Comparison of ENCODE assay signal across 13 cellular contexts in the genomic region with DNA sequence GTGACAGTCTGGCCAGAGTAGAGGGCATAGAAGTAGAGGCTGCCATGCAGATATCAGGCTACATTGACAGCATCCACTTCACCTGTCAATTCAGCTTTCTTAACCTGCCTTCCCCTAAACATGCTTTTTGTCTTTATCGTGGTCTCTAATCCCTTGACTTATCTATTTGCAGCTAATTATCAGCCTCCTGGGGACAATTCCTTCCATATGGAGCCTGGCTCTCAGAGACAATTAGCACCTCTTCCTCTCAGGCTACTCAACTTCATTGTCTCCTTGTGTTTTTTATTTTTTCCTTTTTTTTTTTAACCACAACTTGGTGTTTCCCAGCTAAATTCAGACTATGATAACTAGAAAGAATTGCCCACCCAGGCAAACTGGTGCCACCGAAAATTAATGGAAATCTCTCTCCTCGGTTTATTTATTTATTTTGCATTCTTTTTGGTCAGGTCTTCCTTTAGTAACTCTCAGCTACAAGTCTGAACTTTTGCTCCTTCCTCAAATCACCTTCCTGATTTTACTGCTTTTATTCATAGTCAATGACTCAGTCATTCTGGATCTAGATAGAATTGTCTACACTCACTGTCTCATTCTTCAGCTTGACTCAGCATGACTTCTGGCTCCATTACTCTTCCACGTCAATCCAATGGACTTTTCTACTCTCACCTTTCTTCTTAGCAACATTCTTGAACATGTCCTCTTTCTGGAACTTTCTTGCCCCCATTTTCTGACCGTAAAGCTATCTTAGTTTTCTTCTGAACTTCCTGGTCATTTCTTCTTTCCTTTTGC.
DNase-seq lines count a peak whose midpoint lies in the region; TF ChIP-seq lines count a peak whose summit lies in the region.
"Had no signal": no experiment of that assay in that cellular context is flagged by ENCODE, and none has a peak within 500 bp of the region (broad histone marks: within the 10 kb centered on the region; RNA-seq: fewer than 3 reads in every experiment).

No MANE protein-coding gene starts in this region.

- no peaks in the 10 kb centered on the region for H3K27me3 ChIP-seq in GM23248 (replicated peaks; ENCODE audit: insufficient read depth)
- H3K27me3 ChIP-seq in osteoblast (ENCODE audit: insufficient read depth, low read length): no peaks in the 10 kb centered on the region
- H3K27me3 ChIP-seq: cardiac muscle cell, gastrocnemius medialis, left lung, neutrophil had no signal

- in situ Hi-C loops in GM23248 (cut with MboI): no loop called here

- DNase-seq in GM23248 (peak; percentile 91), OCI-M1 (lab: John Stamatoyannopoulos, UW) (peak; percentile 54), choroid plexus epithelial cell (ENCODE audit: low read depth) (peak; percentile 75), osteoblast (ENCODE audit: insufficient read length, low spot score, missing footprints) (peak; percentile 86), cerebellar cortex (ENCODE audit: low spot score) (no peak), occipital lobe (lab: John Stamatoyannopoulos, UW) (no peak), ecto neural progenitor cell (ENCODE audit: low spot score) (no peak)
- DNase-seq: gastrocnemius medialis, left lung, Right ventricle myocardium superior had no signal

- TF ChIP-seq CTCF in choroid plexus epithelial cell (conservative IDR thresholded peaks at IDR 0.05; ENCODE audit: low read depth, low read length) (no peak), osteoblast (IDR thresholded peaks at IDR 0.05; ENCODE audit: extremely low read depth, low read depth, low read length) (no peak)

- peaks cover 41% of the 10 kb centered on the region for H3F3A ChIP-seq in GM23248 (ENCODE audit: insufficient read depth)

- peak overlapping the region; percentile 45; the same call in 1 of the 2 replicates for H2AFZ ChIP-seq in GM23248
- no peak overlapping the region for H2AFZ ChIP-seq in osteoblast (ENCODE audit: low read length)

- H3K4me2 ChIP-seq in GM23248 (ENCODE audit: unreplicated experiment): peak overlapping the region; percentile 26
- H3K4me2 ChIP-seq in osteoblast (ENCODE audit: insufficient read depth, low read length): peak overlapping the region; percentile 2

- H3K9me2 ChIP-seq in GM23248 (ENCODE audit: insufficient read depth): no peaks in the 10 kb centered on the region; the same call in 1 of the 2 replicates

- peak overlapping the region; percentile 87 for H3K27ac ChIP-seq in GM23248
- H3K27ac ChIP-seq in osteoblast (ENCODE audit: low read depth, low read length): peak overlapping the region; percentile 68
- H3K27ac ChIP-seq: cardiac muscle cell, gastrocnemius medialis, left lung, neutrophil had no signal

- H3K4me1 ChIP-seq in GM23248 (ENCODE audit: insufficient read depth) (peaks cover 41% of the 10 kb centered on the region), osteoblast (ENCODE audit: insufficient read depth, low read length) (peaks cover 28% of the 10 kb centered on the region)
- H3K4me1 ChIP-seq: gastrocnemius medialis, HAP-1, left lung had no signal

- H4K20me1 ChIP-seq in GM23248 (ENCODE audit: insufficient read depth) (no peaks in the 10 kb centered on the region), osteoblast (ENCODE audit: insufficient read depth, low read length) (no peaks in the 10 kb centered on the region)

- WGBS in GM23248 (ENCODE audit: low coverage in 1 of 2, low lambda C conversion rate in 2 of 2, missing lambda C conversion rate in 2 of 2), 2 experiments: 16 to 17% methylated on average over 5 of the region's 5 CpGs

- H3K9me3 ChIP-seq in GM23248 (ENCODE audit: low read depth) (no peaks in the 10 kb centered on the region), osteoblast (ENCODE audit: low read depth, low read length) (no peaks in the 10 kb centered on the region)
- H3K9me3 ChIP-seq: gastrocnemius medialis, HAP-1, left lung, neutrophil had no signal

- H3K36me3 ChIP-seq in GM23248 (ENCODE audit: low read depth): no peaks in the 10 kb centered on the region
- H3K36me3 ChIP-seq in osteoblast (ENCODE audit: insufficient read depth, low read length): no peaks in the 10 kb centered on the region
- H3K36me3 ChIP-seq: cardiac muscle cell, gastrocnemius medialis, HAP-1, left lung, neutrophil had no signal

- H3K4me3 ChIP-seq in GM23248: peak overlapping the region; percentile 2; the same call in 1 of the 2 replicates
- H3K4me3 ChIP-seq in choroid plexus epithelial cell (ENCODE audit: low read depth, low read length): no peak overlapping the region
- no peak overlapping the region for H3K4me3 ChIP-seq in osteoblast (ENCODE audit: insufficient read depth, low read length)
- H3K4me3 ChIP-seq: cardiac muscle cell, gastrocnemius medialis, HAP-1, left lung had no signal

- H3K79me2 ChIP-seq in GM23248 (ENCODE audit: insufficient read depth) (peaks cover 8% of the 10 kb centered on the region; the same call in 1 of the 2 replicates), osteoblast (ENCODE audit: insufficient read depth, low read length) (no peaks in the 10 kb centered on the region)

- H3K9ac ChIP-seq in GM23248: peak overlapping the region; percentile 35

Comparison
In these comparisons a context has a peak if more than half of its experiments do, and no peak if none do; other contexts are left out.
1. DNase-seq: peak in GM23248 (single experiment), OCI-M1 (single experiment), choroid plexus epithelial cell (single experiment) and osteoblast (single experiment); none in cerebellar cortex (single experiment), occipital lobe (single experiment) and ecto neural progenitor cell (single experiment).